In genomic region chr17:77498875-77499698, GRCh38 we compare ENCODE assay signal across 13 cellular contexts.
DNase-seq lines count a peak whose midpoint lies in the region; ATAC-seq and TF ChIP-seq lines count a peak whose summit lies in the region.
"Had no signal": no experiment of that assay in that cellular context is flagged by ENCODE, and none has a peak within 500 bp of the region (broad histone marks: within the 10 kb centered on the region; RNA-seq: fewer than 3 reads in every experiment).

No MANE protein-coding gene starts in this region.

- no peaks in the 10 kb centered on the region for H3K9me3 Mint-ChIP-seq in activated naive CD4-positive, alpha-beta T cell treated with anti-CD3 and anti-CD28 coated beads, Interleukin-2, amount 50 U/mL, for 24 hours
- no peaks in the 10 kb centered on the region for H3K9me3 Mint-ChIP-seq in activated naive CD4-positive, alpha-beta T cell treated with anti-CD3 and anti-CD28 coated beads, Interleukin-2, amount 50 U/mL, for 72 hours
- no peaks in the 10 kb centered on the region for H3K9me3 Mint-ChIP-seq in mesothelial cell of epicardium
- H3K9me3 Mint-ChIP-seq: neural crest cell had no signal

- peaks cover 7% of the 10 kb centered on the region for H3K4me1 Mint-ChIP-seq in activated naive CD4-positive, alpha-beta T cell treated with anti-CD3 and anti-CD28 coated beads, Interleukin-2, amount 50 U/mL, for 24 hours
- H3K4me1 Mint-ChIP-seq in mesothelial cell of epicardium: no peaks in the 10 kb centered on the region

- no peak overlapping the region for H3K4me3 Mint-ChIP-seq in activated naive CD4-positive, alpha-beta T cell treated with anti-CD3 and anti-CD28 coated beads, Interleukin-2, amount 50 U/mL, for 24 hours
- H3K4me3 Mint-ChIP-seq in mesothelial cell of epicardium: no peak overlapping the region
- H3K4me3 Mint-ChIP-seq: neural crest cell had no signal

- no peaks in the 10 kb centered on the region for H3K27me3 Mint-ChIP-seq in activated naive CD4-positive, alpha-beta T cell treated with anti-CD3 and anti-CD28 coated beads, Interleukin-2, amount 50 U/mL, for 24 hours
- no peaks in the 10 kb centered on the region for H3K27me3 Mint-ChIP-seq in mesothelial cell of epicardium (ENCODE audit: low read depth)

- H3K36me3 Mint-ChIP-seq in activated naive CD4-positive, alpha-beta T cell treated with anti-CD3 and anti-CD28 coated beads, Interleukin-2, amount 50 U/mL, for 24 hours: peaks cover 6% of the 10 kb centered on the region
- peaks cover 0 to 25% of the 10 kb centered on the region in 2 donors for H3K36me3 Mint-ChIP-seq in activated naive CD4-positive, alpha-beta T cell treated with anti-CD3 and anti-CD28 coated beads, Interleukin-2, amount 50 U/mL, for 72 hours
- peaks cover 24% of the 10 kb centered on the region for H3K36me3 Mint-ChIP-seq in mesothelial cell of epicardium

- TF ChIP-seq CTCF in mesothelial cell of epicardium (IDR thresholded peaks at IDR 0.05; ENCODE audit: unreplicated experiment): no peak

- DNase-seq in activated naive CD4-positive, alpha-beta T cell (lab: John Stamatoyannopoulos, UW): no peak
- DNase-seq in activated naive CD4-positive, alpha-beta T cell treated with anti-CD3 and anti-CD28 coated beads, Interleukin-2, amount 50 U/mL, for 72 hours (ENCODE audit: low spot score in 2 of 2): peak in 1 of 2 donors; percentile 54
- DNase-seq in mesothelial cell of epicardium (ENCODE audit: low spot score in 2 of 2, unreplicated experiment in 2 of 2) (no peak), ureter (ENCODE audit: low spot score) (peak; percentile 42), NOMO-1 treated with DMSO at 0.1 percent for 48 hours (lab: John Stamatoyannopoulos, UW; ENCODE audit: unreplicated experiment) (no peak), hippocampal formation (lab: John Stamatoyannopoulos, UW) (no peak)
- no peak for DNase-seq in stimulated activated CD4-positive, alpha-beta T cell treated with anti-CD3 and anti-CD28 coated beads, Interleukin-15, amount 100 ng/mL, for 24 hours
- DNase-seq: amygdala, cortex of kidney, MG63, SHP77 had no signal

- peak overlapping the region; percentile 59 for H3K27ac Mint-ChIP-seq in activated naive CD4-positive, alpha-beta T cell treated with anti-CD3 and anti-CD28 coated beads, Interleukin-2, amount 50 U/mL, for 24 hours
- peak overlapping the region; percentile 79 to 94 for H3K27ac Mint-ChIP-seq in activated naive CD4-positive, alpha-beta T cell treated with anti-CD3 and anti-CD28 coated beads, Interleukin-2, amount 50 U/mL, for 72 hours
- H3K27ac Mint-ChIP-seq in mesothelial cell of epicardium: peak overlapping the region; percentile 16

- ATAC-seq in activated naive CD4-positive, alpha-beta T cell treated with anti-CD3 and anti-CD28 coated beads, Interleukin-2, amount 50 U/mL, for 72 hours: no peak

Comparison
In these comparisons a context has a peak if more than half of its experiments do, and no peak if none do; other contexts are left out.
1. H3K27ac Mint-ChIP-seq: peak in every context shown above with its lines; median percentile 86 in activated naive CD4-positive, alpha-beta T cell treated with anti-CD3 and anti-CD28 coated beads, Interleukin-2, amount 50 U/mL, for 72 hours; 59 in activated naive CD4-positive, alpha-beta T cell treated with anti-CD3 and anti-CD28 coated beads, Interleukin-2, amount 50 U/mL, for 24 hours; 16 in mesothelial cell of epicardium.